ENCODE assay signal across 9 cellular contexts in genomic region chr6:148509789-148510581, GRCh38.
A peak's percentile ranks its signal among the peaks of the same experiment; 100 is the strongest.
DNase-seq lines count a peak whose midpoint lies in the region; ATAC-seq and TF ChIP-seq lines count a peak whose summit lies in the region.
"Had no signal": no experiment of that assay in that cellular context is flagged by ENCODE, and none has a peak within 500 bp of the region (broad histone marks: within the 10 kb centered on the region; RNA-seq: fewer than 3 reads in every experiment).

No MANE protein-coding gene starts in this region.

- H2AFZ ChIP-seq in parathyroid adenoma = peak overlapping the region; percentile 59

- H3K79me2 ChIP-seq in parathyroid adenoma = no peaks in the 10 kb centered on the region

- H3K27ac ChIP-seq in SK-N-MC (peak overlapping the region; percentile 88), parathyroid adenoma (peak overlapping the region; percentile 64)

- H3K27me3 ChIP-seq in parathyroid adenoma (ENCODE audit: control insufficient read depth, insufficient read depth, low read length) = no peaks in the 10 kb centered on the region

- peaks cover 9% of the 10 kb centered on the region for H3K4me1 ChIP-seq in parathyroid adenoma

- DNase-seq in Right ventricle myocardium inferior (ENCODE audit: missing footprints) = peak; percentile 80
- no peak for DNase-seq in cardiac septum (ENCODE audit: low spot score)
- DNase-seq in SK-N-MC (ENCODE audit: low read depth, low spot score) = peak; percentile 97
- peak; percentile 99 for DNase-seq in fibroblast of the conjunctiva (ENCODE audit: low read depth)
- DNase-seq in cortex of kidney (lab: John Stamatoyannopoulos, UW) = no peak
- no peak for DNase-seq in NCI-H2196 (lab: John Stamatoyannopoulos, UW; ENCODE audit: unreplicated experiment)
- DNase-seq: DND-41 had no signal

- no peaks in the 10 kb centered on the region for H3K36me3 ChIP-seq in SK-N-MC (ENCODE audit: insufficient read depth, low read length)
- no peaks in the 10 kb centered on the region for H3K36me3 ChIP-seq in parathyroid adenoma (ENCODE audit: control insufficient read depth, insufficient read depth, low read length)

- ATAC-seq in Right ventricle myocardium inferior (peak; percentile 70), HG03521 (IDR thresholded peaks at IDR 0.05; ENCODE audit: unreplicated experiment) (peak; percentile 75)

- H3K9ac ChIP-seq in SK-N-MC (ENCODE audit: insufficient read length) = peak overlapping the region; percentile 75
- no peak overlapping the region for H3K9ac ChIP-seq in parathyroid adenoma

- H3K9me3 ChIP-seq in SK-N-MC (ENCODE audit: low read depth, low read length) = no peaks in the 10 kb centered on the region
- no peaks in the 10 kb centered on the region for H3K9me3 ChIP-seq in parathyroid adenoma (ENCODE audit: control insufficient read depth, low read length)

- H3K4me2 ChIP-seq in parathyroid adenoma (ENCODE audit: low read length) = no peak overlapping the region

- H3K4me3 ChIP-seq in SK-N-MC (peak overlapping the region; percentile 84), parathyroid adenoma (ENCODE audit: low read depth, low read length) (peak overlapping the region; percentile 28)

- TF ChIP-seq CTCF in parathyroid adenoma (IDR thresholded peaks at IDR 0.05) = no peak

- intact Hi-C loops in Right ventricle myocardium inferior (cut with DNase I) = loop anchor here (5.0 kb wide), 1 partner anchor 38 kb away; no protein-coding TSS in a partner anchor
- intact Hi-C loops in cardiac septum (cut with DNase I) = no loop called here

Comparison
In these comparisons a context has a peak if more than half of its experiments do, and no peak if none do; other contexts are left out.
1. DNase-seq: peak in Right ventricle myocardium inferior (single experiment), SK-N-MC (single experiment) and fibroblast of the conjunctiva (single experiment); none in cardiac septum (single experiment), cortex of kidney (single experiment) and NCI-H2196 (single experiment).